22 cellular contexts compared by ENCODE assay signal in genomic region chr1:15171271-15171908, GRCh38. TPM values are rescaled to one million over a fixed set of nuclear protein-coding genes. Genes with fewer than 3 reads are reported as not detected.
DNase-seq lines count a peak whose midpoint lies in the region; ATAC-seq, FAIRE-seq and TF ChIP-seq lines count a peak whose summit lies in the region.
"Had no signal": no experiment of that assay in that cellular context is flagged by ENCODE, and none has a peak within 500 bp of the region (broad histone marks: within the 10 kb centered on the region; RNA-seq: fewer than 3 reads in every experiment).

No MANE protein-coding gene starts in this region.

- WGBS in A549 (ENCODE audit: missing lambda C conversion rate): 88% methylated on average over 14 of the region's 15 CpGs
- WGBS in mesenchymal stem cell: 90% methylated on average over 15 of the region's 15 CpGs

- TF ChIP-seq RAD21 in A549 (conservative IDR thresholded peaks at IDR 0.05 in 1 of 2, IDR thresholded peaks at IDR 0.05 in 1 of 2): no peak

- H3K27me3 Mint-ChIP-seq in MCF 10A (ENCODE audit: insufficient read depth, unreplicated experiment): no peaks in the 10 kb centered on the region
- H3K27me3 Mint-ChIP-seq in activated naive CD8-positive, alpha-beta T cell treated with anti-CD3 and anti-CD28 coated beads, Interleukin-2, amount 50 U/mL, for 24 hours: peaks cover 32% of the 10 kb centered on the region

- CTCF ChIA-PET in A549 (lab: Yijun Ruan, JAX): interaction anchor here (0.8 to 4.0 kb wide), 5 partner anchors 19 to 101 kb away, joined by 3 to 15 read pairs (median 3); partner anchors contain the start of gene TMEM51
- CTCF ChIA-PET in MCF 10A (lab: Yijun Ruan, JAX): interaction anchor here (0.6 to 1.0 kb wide), 3 partner anchors 19 to 132 kb away, joined by 3 to 4 read pairs (median 4); no protein-coding TSS in a partner anchor

- H3K36me3 ChIP-seq in mesenchymal stem cell (ENCODE audit: control insufficient read depth in 1 of 2, insufficient read depth in 2 of 2, low read depth in 1 of 2, low read length in 2 of 2): peaks cover 0 to 3% of the 10 kb centered on the region in 2 experiments
- H3K36me3 ChIP-seq: HAP-1, neutrophil had no signal

- DNase-seq in A549 (ENCODE audit: low read depth in 1 of 2, low spot score in 1 of 2) (no peak), OCI-M1 (lab: John Stamatoyannopoulos, UW) (peak; percentile 60), MCF 10A (ENCODE audit: unreplicated experiment) (no peak), mesenchymal stem cell (no peak), inferior parietal cortex (ENCODE audit: extremely low spot score) (no peak), SKM-1 treated with dmso at 0.1 percent for 144 hours (lab: John Stamatoyannopoulos, UW; ENCODE audit: unreplicated experiment) (no peak)
- no peak for DNase-seq in activated naive CD8-positive, alpha-beta T cell treated with anti-CD3 and anti-CD28 coated beads, Interleukin-2, amount 50 U/mL, for 24 hours
- DNase-seq: activated CD4-positive, alpha-beta T cell treated with anti-CD3 and anti-CD28 coated beads for 48 hours; activated naive CD4-positive, alpha-beta T cell treated with Interleukin-2 at 50 U/mL for 16 hours; activated T-cell treated with anti-CD3 and anti-CD28 coated beads, Interleukin-2, amount 50 U/mL, for 48 hours; C1 segment of cervical spinal cord; caudate nucleus; dorsolateral prefrontal cortex; EL; right cardiac atrium; stimulated activated CD4-positive, alpha-beta T cell treated with anti-CD3 and anti-CD28 coated beads, Interleukin-15, amount 100 ng/mL, for 24 hours had no signal

- H3K9ac ChIP-seq in mesenchymal stem cell (ENCODE audit: low read length): no peak overlapping the region

- H2AK5ac ChIP-seq in mesenchymal stem cell (ENCODE audit: low read length, severe bottlenecking): peak overlapping the region; percentile 85

- intact Hi-C loops in MCF 10A (cut with micrococcal nuclease): no loop called here

- H3K4ac ChIP-seq in mesenchymal stem cell (ENCODE audit: low read depth in 1 of 2, low read length in 2 of 2): no peak overlapping the region

- H3K79me1 ChIP-seq in mesenchymal stem cell (replicated peaks; ENCODE audit: low read length, poor library complexity, severe bottlenecking): peaks cover 16% of the 10 kb centered on the region

- H2BK120ac ChIP-seq in mesenchymal stem cell (ENCODE audit: low read depth, low read length): no peak overlapping the region

- no peak for ATAC-seq in A549
- ATAC-seq in HG02884 (IDR thresholded peaks at IDR 0.05; ENCODE audit: unreplicated experiment): no peak
- no peak for ATAC-seq in activated naive CD8-positive, alpha-beta T cell treated with anti-CD3 and anti-CD28 coated beads, Interleukin-2, amount 50 U/mL, for 24 hours
- ATAC-seq: right cardiac atrium, Right ventricle myocardium inferior had no signal

- H3K4me1 Mint-ChIP-seq in MCF 10A (ENCODE audit: insufficient read depth, unreplicated experiment): peaks cover 23% of the 10 kb centered on the region
- H3K4me1 Mint-ChIP-seq in activated naive CD8-positive, alpha-beta T cell treated with anti-CD3 and anti-CD28 coated beads, Interleukin-2, amount 50 U/mL, for 24 hours: peaks cover 30% of the 10 kb centered on the region

- no peak overlapping the region for H3K4me3 ChIP-seq in A549
- peak overlapping the region in 1 of 2 experiments; percentile 8 for H3K4me3 ChIP-seq in mesenchymal stem cell (ENCODE audit: insufficient read depth in 1 of 2, low read depth in 1 of 2, low read length in 2 of 2)
- H3K4me3 ChIP-seq: dorsolateral prefrontal cortex, HAP-1 had no signal

- H3K27me3 ChIP-seq in mesenchymal stem cell (ENCODE audit: control insufficient read depth in 1 of 2, insufficient read depth in 1 of 2, low read length in 2 of 2): no peaks in the 10 kb centered on the region

- peak overlapping the region; percentile 64 for H3K4me3 Mint-ChIP-seq in MCF 10A (ENCODE audit: unreplicated experiment)
- H3K4me3 Mint-ChIP-seq in activated naive CD8-positive, alpha-beta T cell treated with anti-CD3 and anti-CD28 coated beads, Interleukin-2, amount 50 U/mL, for 24 hours: no peak overlapping the region

- POLR2A ChIA-PET in A549 (lab: Yijun Ruan, JAX) (interaction anchor here (1.5 kb wide), 1 partner anchor 13 kb away, joined by 3 read pairs; no protein-coding TSS in a partner anchor), MCF 10A (lab: Yijun Ruan, JAX) (interaction anchor here (0.9 to 2.7 kb wide), 4 partner anchors 13 to 355 kb away, joined by 3 to 13 read pairs (median 6); partner anchors contain the start of gene DNAJC16)

- no peak overlapping the region for H3K14ac ChIP-seq in mesenchymal stem cell (ENCODE audit: low read length in 2 of 2)

- no peak overlapping the region for H2BK15ac ChIP-seq in mesenchymal stem cell (ENCODE audit: low read depth, poor library complexity, severe bottlenecking)

- BruUV-seq in MCF 10A (replicated peaks; lab: Mats Ljungman, UMichigan): no TSS peak

- peaks cover 4% of the 10 kb centered on the region for H3K36me3 Mint-ChIP-seq in MCF 10A (ENCODE audit: insufficient read depth, unreplicated experiment)
- H3K36me3 Mint-ChIP-seq in activated naive CD8-positive, alpha-beta T cell treated with anti-CD3 and anti-CD28 coated beads, Interleukin-2, amount 50 U/mL, for 24 hours (ENCODE audit: low read depth): no peaks in the 10 kb centered on the region

- H3K18ac ChIP-seq in mesenchymal stem cell (ENCODE audit: low read depth in 1 of 2, low read length in 2 of 2): peak overlapping the region in 1 of 2 experiments; percentile 18

- H4K8ac ChIP-seq in mesenchymal stem cell (ENCODE audit: low read length): no peak overlapping the region

- no peak for FAIRE-seq in A549 (lab: Jason Lieb, UNC)
- FAIRE-seq: D721Med, islet of Langerhans had no signal

- H3K9me3 ChIP-seq in A549 (no peaks in the 10 kb centered on the region), mesenchymal stem cell (ENCODE audit: control insufficient read depth, low read length) (no peaks in the 10 kb centered on the region)
- H3K9me3 ChIP-seq: HAP-1, neutrophil had no signal

- H3K4me2 ChIP-seq in A549 (peak overlapping the region; percentile 67; the same call in 2 of the 3 replicates), mesenchymal stem cell (ENCODE audit: low read length, poor library complexity, severe bottlenecking) (no peak overlapping the region)

- no peak for TF ChIP-seq POLR2A in A549 (IDR thresholded peaks at IDR 0.05; ENCODE audit: low read length)

- TF ChIP-seq CTCF in A549 (IDR thresholded peaks at IDR 0.05): no peak
- TF ChIP-seq CTCF in MCF 10A (IDR thresholded peaks at IDR 0.05; ENCODE audit: unreplicated experiment): no peak

- H2AFZ ChIP-seq in mesenchymal stem cell (ENCODE audit: low read depth, low read length): no peak overlapping the region

- no peak overlapping the region for H2BK12ac ChIP-seq in mesenchymal stem cell (ENCODE audit: low read length in 2 of 2)

- H3K9me3 Mint-ChIP-seq in MCF 10A (ENCODE audit: unreplicated experiment): no peaks in the 10 kb centered on the region
- peaks cover 8% of the 10 kb centered on the region for H3K9me3 Mint-ChIP-seq in activated naive CD8-positive, alpha-beta T cell treated with anti-CD3 and anti-CD28 coated beads, Interleukin-2, amount 50 U/mL, for 24 hours

- H3K27ac Mint-ChIP-seq in MCF 10A (ENCODE audit: low read depth, unreplicated experiment): peak overlapping the region; percentile 87
- H3K27ac Mint-ChIP-seq in activated naive CD8-positive, alpha-beta T cell treated with anti-CD3 and anti-CD28 coated beads, Interleukin-2, amount 50 U/mL, for 24 hours: no peak overlapping the region

- H3K23ac ChIP-seq in mesenchymal stem cell (ENCODE audit: low read length in 2 of 2): no peak overlapping the region

- H3K4me1 ChIP-seq in A549 (peaks cover 83% of the 10 kb centered on the region), mesenchymal stem cell (ENCODE audit: control insufficient read depth, insufficient read depth, low read depth, low read length) (peaks cover 17% of the 10 kb centered on the region)
- H3K4me1 ChIP-seq: HAP-1 had no signal

- TF ChIP-seq EP300 in A549 (IDR thresholded peaks at IDR 0.05): no peak

- H2BK5ac ChIP-seq in mesenchymal stem cell (ENCODE audit: low read depth, low read length, poor library complexity, severe bottlenecking): no peak overlapping the region

- H4K91ac ChIP-seq in mesenchymal stem cell (ENCODE audit: low read length): no peak overlapping the region

- H3K27ac ChIP-seq in A549 (peak overlapping the region; percentile 70 to 87), mesenchymal stem cell (ENCODE audit: low read length, poor library complexity, severe bottlenecking) (no peak overlapping the region)
- H3K27ac ChIP-seq: dorsolateral prefrontal cortex, neutrophil had no signal

TF ChIP-seq in A549, 52 proteins besides CTCF, POLR2A, EP300 and RAD21:
- no peak for TF ChIP-seq ATOH8 (CRISPR knock-in tag; IDR thresholded peaks at IDR 0.05; ENCODE audit: low read depth)
- TF ChIP-seq FOSL2 (IDR thresholded peaks at IDR 0.05): no peak
- no peak for TF ChIP-seq FOSL2 (CRISPR knock-in tag; IDR thresholded peaks at IDR 0.05)
- no peak for TF ChIP-seq RARB (CRISPR knock-in tag; IDR thresholded peaks at IDR 0.05)
- no peak for TF ChIP-seq EHF (CRISPR knock-in tag; IDR thresholded peaks at IDR 0.05)
- no peak for TF ChIP-seq USF2 (IDR thresholded peaks at IDR 0.05)
- no peak for TF ChIP-seq ZFP36 (IDR thresholded peaks at IDR 0.05; ENCODE audit: borderline replicate concordance, partially characterized antibody)

RNA-seq across cellular contexts. Expression of gene TMEM51, which starts 17.8 kb away (rescaled TPM):
- polyA plus RNA-seq in A549 (2011; rRNA removed) (14.3 and 20.0 TPM in 2 replicates), A549 (2017; fragmentation: RNase III; extraction: RNeasy Plus Mini Kit Qiagen cat#74134 plus additional on column Dnase treatment) (20.9 to 24.2 TPM (median 22.8 TPM) in 3 replicates)
- polyA plus RNA-seq in A549 (2012; cell fraction: cytosol; rRNA removed): 21.8 and 26.3 TPM in 2 replicates
- polyA plus RNA-seq in A549 (2012; cell fraction: nucleus; rRNA removed): 34.5 and 38.7 TPM in 2 replicates
- 8.4 and 9.5 TPM in 2 replicates for polyA minus RNA-seq in A549 (2011; rRNA and poly(A)+ RNA removed)
- 6.4 TPM in 2 replicates for total RNA-seq in MCF 10A (2022)
- polyA plus RNA-seq in mesenchymal stem cell (2013, experiment 1 of 2): 48.1 TPM
- 46.7 TPM for polyA plus RNA-seq in mesenchymal stem cell (2013, experiment 2 of 2)
